ENCODE assay signal across 29 cellular contexts in genomic region chr11:118643142-118643994, GRCh38. TPM values are rescaled to one million over a fixed set of nuclear protein-coding genes. Genes with fewer than 3 reads are reported as not detected.
DNase-seq lines count a peak whose midpoint lies in the region; ATAC-seq and TF ChIP-seq lines count a peak whose summit lies in the region.
"Had no signal": no experiment of that assay in that cellular context is flagged by ENCODE, and none has a peak within 500 bp of the region (broad histone marks: within the 10 kb centered on the region; RNA-seq: fewer than 3 reads in every experiment).

No MANE protein-coding gene starts in this region.

- no peak overlapping the region for H3K9ac ChIP-seq in HCT116 (ENCODE audit: low read length)

- H3K4me1 ChIP-seq in HCT116 (ENCODE audit: control insufficient read depth in 1 of 2, insufficient read depth in 2 of 2, low read length in 2 of 2) (peaks cover 0 to 8% of the 10 kb centered on the region in 2 experiments; a peak in 1 of 4 replicates), psoas muscle (peaks cover 35% of the 10 kb centered on the region)
- H3K4me1 ChIP-seq: Caco-2, SJCRH30, upper lobe of left lung had no signal

- CTCF ChIA-PET in HCT116 (lab: Charles Lee), result no interaction called here

- TF ChIP-seq RAD21 in HCT116 (IDR thresholded peaks at IDR 0.05; ENCODE audit: low read depth), result no peak

- H4K20me1 ChIP-seq in HCT116 (ENCODE audit: insufficient read depth), result no peaks in the 10 kb centered on the region

- no peak overlapping the region for H3K4me2 ChIP-seq in HCT116 (ENCODE audit: low read length)
- H3K4me2 ChIP-seq: GM23338 had no signal

- DNase-seq in HCT116 (ENCODE audit: low read depth, low spot score) (no peak), NCI-H446 treated with DMSO at 0.1 percent for 48 hours (lab: John Stamatoyannopoulos, UW) (peak; percentile 92), psoas muscle (peak; percentile 60 to 91), NCI-H524 treated with DMSO at 0.1 percent for 48 hours (lab: John Stamatoyannopoulos, UW) (no peak), T-helper 2 cell (no peak)
- DNase-seq: activated CD4-positive, alpha-beta memory T cell treated with anti-CD3 and anti-CD28 coated beads, Interleukin-2, amount 10 ng/mL, durations not matched to agents 7 days and 5 days; activated CD8-positive, alpha-beta memory T cell treated with anti-CD3 and anti-CD28 coated beads, Interleukin-2, amount 50 U/mL, for 4 hours; activated naive CD4-positive, alpha-beta T cell treated with anti-CD3 and anti-CD28 coated beads for 36 hours; brain microvascular endothelial cell; Caco-2; colonic mucosa; DND-41; effector CD8-positive, alpha-beta T cell; HFFc6; naive B cell; NCI-H1048; Peyer's patch; SJCRH30; SW 1271; T-helper 9 cell had no signal

- intact Hi-C loops in HCT116 (cut with micrococcal nuclease) (no loop called here), psoas muscle (cut with DNase I) (loop anchor here in 1 of 2 donors (5.0 kb wide), 1 partner anchor 36 kb away; the partner anchor contains the start of gene PHLDB1)

- TF ChIP-seq CTCF in HCT116 (IDR thresholded peaks at IDR 0.05 in 2 of 3, conservative IDR thresholded peaks at IDR 0.05 in 1 of 3; ENCODE audit: borderline replicate concordance in 1 of 3, insufficient read depth in 1 of 3, low read depth in 2 of 3, low read length in 2 of 3) (no peak), psoas muscle (IDR thresholded peaks at IDR 0.05) (no peak)

- H3K9me3 ChIP-seq in HCT116 (ENCODE audit: control insufficient read depth in 1 of 2, insufficient read depth in 1 of 2, low read depth in 1 of 2, low read length in 2 of 2), result no peaks in the 10 kb centered on the region
- no peaks in the 10 kb centered on the region for H3K9me3 ChIP-seq in psoas muscle
- H3K9me3 ChIP-seq: Caco-2, colonic mucosa, neutrophil, Peyer's patch, SJCRH30, upper lobe of left lung had no signal

- H3K9me2 ChIP-seq in HCT116 (ENCODE audit: insufficient read depth), result no peaks in the 10 kb centered on the region

- POLR2A ChIA-PET in HCT116 (lab: Charles Lee), result no interaction called here

- no peak overlapping the region for H2AFZ ChIP-seq in HCT116 (ENCODE audit: low read depth, low read length, poor library complexity, severe bottlenecking)
- H2AFZ ChIP-seq: GM23338 had no signal

- RAD21 ChIA-PET in HCT116 (lab: Charles Lee; ENCODE audit: low non-redundant PET in 1 of 2, low total read pairs in 2 of 2, uncharacterized antibody in 2 of 2, unreplicated experiment in 2 of 2), result no interaction called here

- no peaks in the 10 kb centered on the region for H3K27me3 ChIP-seq in HCT116 (ENCODE audit: insufficient read depth, low read length)
- H3K27me3 ChIP-seq in psoas muscle (ENCODE audit: insufficient read depth in 3 of 3, low read length in 2 of 3), result no peaks in the 10 kb centered on the region
- H3K27me3 ChIP-seq: brain microvascular endothelial cell, colonic mucosa, neutrophil, Peyer's patch, SJCRH30, upper lobe of left lung had no signal

- H3K36me3 ChIP-seq in HCT116 (ENCODE audit: control insufficient read depth in 1 of 2, insufficient read depth in 2 of 2, low read length in 2 of 2) (peaks cover 2 to 8% of the 10 kb centered on the region in 2 experiments; a peak in 3 of 4 replicates), psoas muscle (ENCODE audit: insufficient read depth in 1 of 2, low read depth in 1 of 2) (peaks cover 0 to 63% of the 10 kb centered on the region in 2 donors)
- H3K36me3 ChIP-seq: neutrophil, SJCRH30 had no signal

- 39 to 46% (median 40%) methylated on average over 9 to 11 of the region's 11 CpGs for WGBS in psoas muscle, 3 donors

- ATAC-seq in HCT116, result no peak
- peak; percentile 85 to 94 (median 93) for ATAC-seq in psoas muscle
- no peak for ATAC-seq in HG03280 (IDR thresholded peaks at IDR 0.05; ENCODE audit: unreplicated experiment)
- ATAC-seq: GM23338; stimulated activated effector memory CD8-positive, alpha-beta T cell treated with anti-CD3 and anti-CD28 coated beads, Interleukin-12 subunit alpha, Interleukin-12 subunit beta, amount 100 ng/mL, for 72 hours had no signal

- H3K27ac ChIP-seq in HCT116 (ENCODE audit: low read depth, low read length), result no peak overlapping the region
- peak overlapping the region; percentile 20 for H3K27ac ChIP-seq in cingulate gyrus (ENCODE audit: low read depth, low read length)
- peak overlapping the region; percentile 58 for H3K27ac ChIP-seq in psoas muscle
- H3K27ac ChIP-seq: brain microvascular endothelial cell, colonic mucosa, neutrophil, Peyer's patch, SJCRH30, upper lobe of left lung had no signal

- no peak overlapping the region for H3K4me3 ChIP-seq in HCT116 (replicated peaks in 1 of 2; ENCODE audit: low read depth in 1 of 2, low read length in 2 of 2)
- H3K4me3 ChIP-seq in psoas muscle, result no peak overlapping the region
- H3K4me3 ChIP-seq: colonic mucosa, GM23338, Peyer's patch, SJCRH30, upper lobe of left lung had no signal

- no peaks in the 10 kb centered on the region for H3K79me2 ChIP-seq in HCT116 (ENCODE audit: insufficient read depth, low read length)

- TF ChIP-seq POLR2A in HCT116 (IDR thresholded peaks at IDR 0.05; ENCODE audit: borderline replicate concordance, extremely low read depth, insufficient read depth, insufficient read length), result no peak

- no TSS peak for BruUV-seq in HCT116 (replicated peaks; lab: Mats Ljungman, UMichigan)

TF ChIP-seq in HCT116, 20 proteins besides CTCF, POLR2A, EP300 and RAD21:
- TF ChIP-seq CBX3 (IDR thresholded peaks at IDR 0.05; ENCODE audit: low read depth), result no peak
- 0 out of 2 replicates have a peak, but pooled peaks have one; percentile 8 for TF ChIP-seq ZFX (IDR thresholded peaks at IDR 0.05)
- TF ChIP-seq SRF (IDR thresholded peaks at IDR 0.05; ENCODE audit: low read depth), result no peak
- TF ChIP-seq SP1 (IDR thresholded peaks at IDR 0.05; ENCODE audit: low read depth), result no peak

RNA-seq across cellular contexts. Expression of gene PHLDB1, which starts 36.0 kb away (rescaled TPM):
- total RNA-seq in HCT116 (2021; ENCODE audit: unreplicated experiment) (36.2 TPM), psoas muscle (10 to 100 TPM; 27.7 to 45.8 (median 34.2) TPM)
- polyA plus RNA-seq in HCT116 (2012), result 19.1 and 21.7 TPM in 2 replicates
- polyA plus RNA-seq in psoas muscle, result 10 to 100 TPM; 12.6 to 19.2 (median 12.7) TPM

RNA-seq across cellular contexts. Expression of gene TREH, which starts 36.1 kb away (rescaled TPM):
- 0.15 TPM for total RNA-seq in HCT116 (2021; ENCODE audit: unreplicated experiment)
- 0.12 TPM in 1 of 2 replicates, not detected in the other for polyA plus RNA-seq in HCT116 (2012)
- not detected for total RNA-seq in psoas muscle
- polyA plus RNA-seq in psoas muscle, result under 1 TPM; 0.17 to 0.23 (median 0.17) TPM
- total RNA-seq: activated CD4-positive, alpha-beta memory T cell treated with anti-CD3 and anti-CD28 coated beads, Interleukin-2, amount 10 ng/mL, durations not matched to agents 7 days and 5 days; activated naive CD4-positive, alpha-beta T cell treated with anti-CD3 and anti-CD28 coated beads for 36 hours; Caco-2; GM23338; mesenteric fat pad; progenitor cell of endocrine pancreas; SJCRH30 had no signal
- polyA plus RNA-seq: AG04450 had no signal

Comparison
In these comparisons a context has a peak if more than half of its experiments do, and no peak if none do; other contexts are left out.
1. ATAC-seq: peak in psoas muscle (4 of 4); none in HCT116 (single experiment) and HG03280 (single experiment).
2. DNase-seq: peak in NCI-H446 treated with DMSO at 0.1 percent for 48 hours (single experiment) and psoas muscle (2 of 2); none in HCT116 (single experiment), NCI-H524 treated with DMSO at 0.1 percent for 48 hours (single experiment) and T-helper 2 cell (0 of 5).